ENCODE assay signal across 21 cellular contexts in the genomic region with DNA sequence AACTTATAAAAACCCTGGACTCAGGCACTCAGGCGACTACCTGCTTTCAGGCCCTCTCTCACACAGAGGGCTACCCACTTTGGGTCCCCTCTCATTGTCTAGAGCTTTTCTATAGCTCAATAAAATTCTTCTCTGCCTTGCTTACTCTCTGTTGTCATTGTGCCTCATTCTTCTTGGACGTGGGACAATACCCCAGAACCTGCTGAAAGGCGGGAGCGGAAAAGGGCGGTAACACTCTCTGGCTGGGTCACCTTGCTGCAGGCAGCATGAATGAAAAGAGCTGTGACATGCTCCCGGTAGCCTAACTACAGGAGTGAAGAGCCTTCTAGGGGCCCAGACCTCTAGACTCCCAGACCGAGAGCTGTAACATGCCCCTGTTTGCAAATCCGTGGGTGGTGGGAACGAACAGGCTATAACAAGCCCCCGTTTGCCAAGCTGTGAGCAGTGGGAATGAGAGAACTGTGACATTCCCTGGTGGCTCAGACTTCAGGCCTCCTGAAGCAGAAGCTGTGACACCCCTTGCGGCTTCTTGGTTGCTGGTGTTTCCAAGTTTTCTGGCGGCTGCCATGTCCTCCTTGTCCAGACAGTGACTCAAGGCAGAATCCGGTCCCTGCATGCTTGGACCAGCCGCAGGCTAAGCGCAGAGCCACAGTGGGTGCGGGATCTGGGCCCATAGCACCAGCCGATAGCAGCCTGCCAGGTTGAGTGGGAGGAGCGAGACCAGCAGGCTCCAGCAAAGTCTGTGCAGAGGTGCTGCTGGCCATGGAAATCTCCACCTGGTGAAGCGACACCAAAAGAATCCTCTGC.
DNase-seq lines count a peak whose midpoint lies in the region; TF ChIP-seq lines count a peak whose summit lies in the region.
"Had no signal": no experiment of that assay in that cellular context is flagged by ENCODE, and none has a peak within 500 bp of the region (broad histone marks: within the 10 kb centered on the region; RNA-seq: fewer than 3 reads in every experiment).

No MANE protein-coding gene starts in this region.

- TF ChIP-seq POLR2A in erythroblast (IDR thresholded peaks at IDR 0.05; ENCODE audit: low read length) = no peak

- intact Hi-C loops in posterior vena cava (cut with DNase I) = no loop called here

- DNase-seq in DMS53 (lab: John Stamatoyannopoulos, UW) (peak; percentile 42), DMS53 treated with DMSO at 0.1 percent for 48 hours (lab: John Stamatoyannopoulos, UW; ENCODE audit: unreplicated experiment) (no peak), UCSD-AML1 (lab: John Stamatoyannopoulos, UW; ENCODE audit: unreplicated experiment) (peak; percentile 3), erythroblast (lab: John Stamatoyannopoulos, UW) (peak; percentile 3 to 4), posterior vena cava (ENCODE audit: low spot score) (peak; percentile 32), NCI-H2029 (lab: John Stamatoyannopoulos, UW) (no peak), D341Med (ENCODE audit: low spot score) (no peak), NCI-H2029 treated with DMSO at 0.1 percent for 48 hours (lab: John Stamatoyannopoulos, UW) (no peak)
- DNase-seq: activated CD8-positive, alpha-beta T cell treated with anti-CD3 and anti-CD28 coated beads for 36 hours; amygdala; COR-L47; DMS79 treated with DMSO at 0.1 percent for 48 hours; effector CD8-positive, alpha-beta T cell; foreskin fibroblast; heart left ventricle; IMR-90; NCI-H1048; NCI-H526 treated with DMSO at 0.1 percent for 48 hours; SHP77 treated with DMSO at 0.1 percent for 48 hours; stimulated activated CD4-positive, alpha-beta T cell treated with anti-CD3 and anti-CD28 coated beads, Interleukin-4, amount 100 ng/mL, for 1 hour; tibial artery had no signal

Comparison
In these comparisons a context has a peak if more than half of its experiments do, and no peak if none do; other contexts are left out.
1. DNase-seq: peak in DMS53 (single experiment), UCSD-AML1 (single experiment), erythroblast (2 of 2) and posterior vena cava (single experiment); none in DMS53 treated with DMSO at 0.1 percent for 48 hours (single experiment), NCI-H2029 (single experiment), D341Med (single experiment) and NCI-H2029 treated with DMSO at 0.1 percent for 48 hours (single experiment).